11 cellular contexts compared by ENCODE assay signal in genomic region chr5:55603947-55604346, GRCh38.
DNase-seq lines count a peak whose midpoint lies in the region; ATAC-seq, FAIRE-seq and TF ChIP-seq lines count a peak whose summit lies in the region.
"Had no signal": no experiment of that assay in that cellular context is flagged by ENCODE, and none has a peak within 500 bp of the region (broad histone marks: within the 10 kb centered on the region; RNA-seq: fewer than 3 reads in every experiment).

No MANE protein-coding gene starts in this region.

- H3K4me3 ChIP-seq in breast epithelium (no peak overlapping the region), GM12878 (no peak overlapping the region), uterus (no peak overlapping the region)

- no peaks in the 10 kb centered on the region for H3K27me3 Mint-ChIP-seq in MCF 10A (ENCODE audit: insufficient read depth, unreplicated experiment)
- H3K27me3 Mint-ChIP-seq: naive B cell had no signal

- in situ Hi-C loops in GM12878 (cut with MboI) = no loop called here

- CTCF ChIA-PET in MCF 10A (lab: Yijun Ruan, JAX) = interaction anchor here (0.6 to 0.7 kb wide), 2 partner anchors 19 to 198 kb away, joined by 3 to 4 read pairs; no protein-coding TSS in a partner anchor
- CTCF ChIA-PET in GM12878 (lab: Yijun Ruan, JAX) = interaction anchor here (0.7 kb wide), 1 partner anchor 796 kb away, joined by 3 read pairs; no protein-coding TSS in a partner anchor

- no peak; the same call in 2 of the 3 replicates for ATAC-seq in GM12878
- no peak for ATAC-seq in GM19397 (IDR thresholded peaks at IDR 0.05; ENCODE audit: unreplicated experiment)

- no peaks in the 10 kb centered on the region for H4K20me1 ChIP-seq in GM12878 (ENCODE audit: control insufficient read depth, insufficient read depth)

- no peak overlapping the region for H3K4me2 ChIP-seq in GM12878 (ENCODE audit: control insufficient read depth, insufficient read depth)

- H2AFZ ChIP-seq in GM12878 (ENCODE audit: control insufficient read depth, low read depth, low read length) = no peak overlapping the region

- H3K9ac ChIP-seq in GM12878 (ENCODE audit: control insufficient read depth, insufficient read depth, low read length) = no peak overlapping the region

- POLR2A ChIA-PET in MCF 10A (lab: Yijun Ruan, JAX) = interaction anchor here (0.6 to 1.2 kb wide), 2 partner anchors 21 to 23 kb away, joined by 3 read pairs; no protein-coding TSS in a partner anchor
- POLR2A ChIA-PET in GM12878 (lab: Charles Lee) = no interaction called here

- 9% methylated on average over 5 of the region's 5 CpGs for WGBS in GM12878 (ENCODE audit: insufficient coverage, insufficient replicate concordance, low lambda C conversion rate, missing lambda C conversion rate)

- no peak for TF ChIP-seq EP300 in GM12878 (IDR thresholded peaks at IDR 0.05; ENCODE audit: borderline replicate concordance in 1 of 2, control insufficient read depth in 1 of 2, low read depth in 2 of 2, low read length in 2 of 2)

- H3K4me1 Mint-ChIP-seq in MCF 10A (ENCODE audit: insufficient read depth, unreplicated experiment) = peaks cover 12% of the 10 kb centered on the region

- H3K9me3 Mint-ChIP-seq in MCF 10A (ENCODE audit: unreplicated experiment) = no peaks in the 10 kb centered on the region
- H3K9me3 Mint-ChIP-seq: naive B cell had no signal

- SMC1A ChIA-PET in GM12878 (lab: Charles Lee; ENCODE audit: uncharacterized antibody, unreplicated experiment) = interaction anchor here (1.1 kb wide), 2 partner anchors 10 to 30 kb away, joined by 3 read pairs; no protein-coding TSS in a partner anchor

- no peak for TF ChIP-seq CTCF in breast epithelium (IDR thresholded peaks at IDR 0.05)
- TF ChIP-seq CTCF in MCF 10A (IDR thresholded peaks at IDR 0.05; ENCODE audit: unreplicated experiment) = no peak
- TF ChIP-seq CTCF in GM12878 (IDR thresholded peaks at IDR 0.05 in 2 of 3, conservative IDR thresholded peaks at IDR 0.05 in 1 of 3; ENCODE audit: control insufficient read depth in 2 of 3, extremely low read depth in 1 of 3, insufficient read depth in 1 of 3, low read depth in 3 of 3, low read length in 3 of 3) = no peak
- peak in 1 of 4 experiments; percentile 4 for TF ChIP-seq CTCF in uterus (IDR thresholded peaks at IDR 0.05)

- TF ChIP-seq RAD21 in GM12878 (IDR thresholded peaks at IDR 0.05; ENCODE audit: insufficient read depth, low read depth, low read length) = no peak

- H3K9me3 ChIP-seq in breast epithelium (no peaks in the 10 kb centered on the region), GM12878 (replicated peaks; ENCODE audit: control insufficient read depth, insufficient read depth, low read length) (no peaks in the 10 kb centered on the region), uterus (no peaks in the 10 kb centered on the region)

- H3K27ac ChIP-seq in breast epithelium = peak overlapping the region; percentile 85 to 95
- H3K27ac ChIP-seq in GM12878 (ENCODE audit: control insufficient read depth, insufficient read depth) = no peak overlapping the region
- H3K27ac ChIP-seq in uterus = peak overlapping the region; percentile 89 to 93

- no peaks in the 10 kb centered on the region for H3K36me3 Mint-ChIP-seq in MCF 10A (ENCODE audit: insufficient read depth, unreplicated experiment)
- H3K36me3 Mint-ChIP-seq: naive B cell had no signal

- H3K4me3 Mint-ChIP-seq in MCF 10A (ENCODE audit: unreplicated experiment) = no peak overlapping the region
- H3K4me3 Mint-ChIP-seq: naive B cell had no signal

- DNase-seq in breast epithelium (ENCODE audit: low spot score in 2 of 2) = no peak
- DNase-seq in MCF 10A (ENCODE audit: unreplicated experiment) = no peak
- no peak for DNase-seq in GM12878 (ENCODE audit: low read depth, low spot score)
- DNase-seq in midbrain (lab: John Stamatoyannopoulos, UW) = peak; percentile 80
- peak in 1 of 2 donors; percentile 34 for DNase-seq in uterus
- DNase-seq in NCI-H748 (lab: John Stamatoyannopoulos, UW; ENCODE audit: unreplicated experiment) = no peak
- DNase-seq in mucosa of gallbladder (ENCODE audit: low spot score) = no peak
- DNase-seq: activated CD8-positive, alpha-beta memory T cell treated with anti-CD3 and anti-CD28 coated beads, Interleukin-2, amount 50 U/mL, for 4 hours; naive B cell had no signal

- RAD21 ChIA-PET in GM12878 (lab: Charles Lee; ENCODE audit: unreplicated experiment) = interaction anchor here (0.6 kb wide), 1 partner anchor 70 kb away, joined by 3 read pairs; no protein-coding TSS in a partner anchor

- no peak overlapping the region for H3K27ac Mint-ChIP-seq in MCF 10A (ENCODE audit: low read depth, unreplicated experiment)
- H3K27ac Mint-ChIP-seq: naive B cell had no signal

- BruUV-seq in MCF 10A (replicated peaks; lab: Mats Ljungman, UMichigan) = no TSS peak
- BruUV-seq in GM12878 (replicated peaks; lab: Mats Ljungman, UMichigan) = no TSS peak

- H3K27me3 ChIP-seq in breast epithelium = no peaks in the 10 kb centered on the region
- no peaks in the 10 kb centered on the region for H3K27me3 ChIP-seq in GM12878 (replicated peaks in 1 of 2; ENCODE audit: control insufficient read depth in 2 of 2, insufficient read depth in 2 of 2, low read length in 1 of 2)
- no peaks in the 10 kb centered on the region for H3K27me3 ChIP-seq in uterus

- intact Hi-C loops in breast epithelium (cut with DNase I; ENCODE audit: low total_unique reads) = no loop called here
- intact Hi-C loops in MCF 10A (cut with micrococcal nuclease) = no loop called here
- intact Hi-C loops in GM12878 (cut with micrococcal nuclease; ENCODE audit: unreplicated experiment) = no loop called here
- intact Hi-C loops in uterus (cut with DNase I; ENCODE audit: low total_unique reads) = loop anchor here (10.0 kb wide), 1 partner anchor 69 kb away; the partner anchor contains the start of gene PLPP1

- no peak for FAIRE-seq in GM12878 (lab: Jason Lieb, UNC)
- FAIRE-seq: endometrium had no signal

- H3K79me2 ChIP-seq in GM12878 (ENCODE audit: control insufficient read depth, insufficient read depth, low read length) = no peaks in the 10 kb centered on the region

- H3K36me3 ChIP-seq in breast epithelium = no peaks in the 10 kb centered on the region
- H3K36me3 ChIP-seq in GM12878 (ENCODE audit: control insufficient read depth in 2 of 2, insufficient read depth in 2 of 2, low read length in 1 of 2) = no peaks in the 10 kb centered on the region
- H3K36me3 ChIP-seq in uterus = no peaks in the 10 kb centered on the region

- TF ChIP-seq POLR2A in breast epithelium (IDR thresholded peaks at IDR 0.05) (no peak), GM12878 (IDR thresholded peaks at IDR 0.05; ENCODE audit: low read depth, low read length) (no peak), uterus (IDR thresholded peaks at IDR 0.05) (no peak)

- H3K4me1 ChIP-seq in breast epithelium = peaks cover 11 to 14% of the 10 kb centered on the region in 2 donors
- peaks cover 7% of the 10 kb centered on the region for H3K4me1 ChIP-seq in GM12878 (ENCODE audit: control insufficient read depth, insufficient read depth, low read length)
- H3K4me1 ChIP-seq in uterus = peaks cover 5 to 24% of the 10 kb centered on the region in 2 donors

TF ChIP-seq in GM12878, 131 proteins besides CTCF, POLR2A, EP300 and RAD21:
- TF ChIP-seq, protein P1, sequence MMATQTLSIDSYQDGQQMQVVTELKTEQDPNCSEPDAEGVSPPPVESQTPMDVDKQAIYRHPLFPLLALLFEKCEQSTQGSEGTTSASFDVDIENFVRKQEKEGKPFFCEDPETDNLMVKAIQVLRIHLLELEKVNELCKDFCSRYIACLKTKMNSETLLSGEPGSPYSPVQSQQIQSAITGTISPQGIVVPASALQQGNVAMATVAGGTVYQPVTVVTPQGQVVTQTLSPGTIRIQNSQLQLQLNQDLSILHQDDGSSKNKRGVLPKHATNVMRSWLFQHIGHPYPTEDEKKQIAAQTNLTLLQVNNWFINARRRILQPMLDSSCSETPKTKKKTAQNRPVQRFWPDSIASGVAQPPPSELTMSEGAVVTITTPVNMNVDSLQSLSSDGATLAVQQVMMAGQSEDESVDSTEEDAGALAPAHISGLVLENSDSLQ (IDR thresholded peaks at IDR 0.05) = peak; percentile 60
- TF ChIP-seq HCFC1 (IDR thresholded peaks at IDR 0.05; ENCODE audit: low read length) = no peak
